1 cellular context compared by ENCODE assay signal in the genomic region with DNA sequence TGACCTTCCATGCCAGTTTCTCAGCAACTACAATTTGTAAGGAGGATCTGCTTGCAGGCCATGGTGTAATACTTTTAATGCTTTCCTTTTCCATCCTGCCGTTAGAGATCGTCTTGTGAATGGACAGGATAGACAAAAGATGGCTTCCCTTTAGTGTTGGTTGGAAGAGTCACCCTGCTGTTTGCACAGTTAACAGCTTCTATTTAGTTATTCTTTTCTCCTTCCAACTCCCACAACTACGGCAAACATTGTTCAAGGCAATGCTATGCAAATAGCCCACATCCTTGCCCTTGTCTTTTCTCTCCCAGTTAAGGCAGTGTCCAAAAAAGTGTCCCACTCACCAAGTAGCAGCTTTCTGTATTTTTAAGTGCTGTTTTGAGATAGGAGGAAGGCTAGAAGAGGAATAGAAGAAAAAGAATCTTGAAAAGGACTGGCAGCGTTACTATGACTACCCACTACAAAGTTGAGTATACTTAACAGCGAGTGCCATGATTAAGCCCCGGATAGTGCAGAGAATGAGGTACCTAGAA.
TF ChIP-seq lines count a peak whose summit lies in the region.

No MANE protein-coding gene starts in this region.

TF ChIP-seq in WTC11, 78 proteins besides CTCF, POLR2A, EP300 and RAD21 (continued from another document):
- TF ChIP-seq, protein P1, sequence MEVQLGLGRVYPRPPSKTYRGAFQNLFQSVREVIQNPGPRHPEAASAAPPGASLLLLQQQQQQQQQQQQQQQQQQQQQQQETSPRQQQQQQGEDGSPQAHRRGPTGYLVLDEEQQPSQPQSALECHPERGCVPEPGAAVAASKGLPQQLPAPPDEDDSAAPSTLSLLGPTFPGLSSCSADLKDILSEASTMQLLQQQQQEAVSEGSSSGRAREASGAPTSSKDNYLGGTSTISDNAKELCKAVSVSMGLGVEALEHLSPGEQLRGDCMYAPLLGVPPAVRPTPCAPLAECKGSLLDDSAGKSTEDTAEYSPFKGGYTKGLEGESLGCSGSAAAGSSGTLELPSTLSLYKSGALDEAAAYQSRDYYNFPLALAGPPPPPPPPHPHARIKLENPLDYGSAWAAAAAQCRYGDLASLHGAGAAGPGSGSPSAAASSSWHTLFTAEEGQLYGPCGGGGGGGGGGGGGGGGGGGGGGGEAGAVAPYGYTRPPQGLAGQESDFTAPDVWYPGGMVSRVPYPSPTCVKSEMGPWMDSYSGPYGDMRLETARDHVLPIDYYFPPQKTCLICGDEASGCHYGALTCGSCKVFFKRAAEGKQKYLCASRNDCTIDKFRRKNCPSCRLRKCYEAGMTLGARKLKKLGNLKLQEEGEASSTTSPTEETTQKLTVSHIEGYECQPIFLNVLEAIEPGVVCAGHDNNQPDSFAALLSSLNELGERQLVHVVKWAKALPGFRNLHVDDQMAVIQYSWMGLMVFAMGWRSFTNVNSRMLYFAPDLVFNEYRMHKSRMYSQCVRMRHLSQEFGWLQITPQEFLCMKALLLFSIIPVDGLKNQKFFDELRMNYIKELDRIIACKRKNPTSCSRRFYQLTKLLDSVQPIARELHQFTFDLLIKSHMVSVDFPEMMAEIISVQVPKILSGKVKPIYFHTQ (CRISPR knock-in tag; IDR thresholded peaks at IDR 0.05) = no peak
- no peak for TF ChIP-seq MXD4 (CRISPR knock-in tag; IDR thresholded peaks at IDR 0.05; ENCODE audit: borderline replicate concordance)
- TF ChIP-seq MYBL2 (CRISPR knock-in tag; IDR thresholded peaks at IDR 0.05) = no peak
- no peak for TF ChIP-seq ATF1 (CRISPR knock-in tag; IDR thresholded peaks at IDR 0.05)
- TF ChIP-seq, protein P2, sequence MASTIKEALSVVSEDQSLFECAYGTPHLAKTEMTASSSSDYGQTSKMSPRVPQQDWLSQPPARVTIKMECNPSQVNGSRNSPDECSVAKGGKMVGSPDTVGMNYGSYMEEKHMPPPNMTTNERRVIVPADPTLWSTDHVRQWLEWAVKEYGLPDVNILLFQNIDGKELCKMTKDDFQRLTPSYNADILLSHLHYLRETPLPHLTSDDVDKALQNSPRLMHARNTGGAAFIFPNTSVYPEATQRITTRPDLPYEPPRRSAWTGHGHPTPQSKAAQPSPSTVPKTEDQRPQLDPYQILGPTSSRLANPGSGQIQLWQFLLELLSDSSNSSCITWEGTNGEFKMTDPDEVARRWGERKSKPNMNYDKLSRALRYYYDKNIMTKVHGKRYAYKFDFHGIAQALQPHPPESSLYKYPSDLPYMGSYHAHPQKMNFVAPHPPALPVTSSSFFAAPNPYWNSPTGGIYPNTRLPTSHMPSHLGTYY (CRISPR knock-in tag; IDR thresholded peaks at IDR 0.05) = no peak
- no peak for TF ChIP-seq TEAD4 (CRISPR knock-in tag; IDR thresholded peaks at IDR 0.05)
- TF ChIP-seq ZNF121 (CRISPR knock-in tag; IDR thresholded peaks at IDR 0.05) = no peak
- TF ChIP-seq ELF4 (CRISPR knock-in tag; IDR thresholded peaks at IDR 0.05; ENCODE audit: low read depth) = no peak
- TF ChIP-seq, protein P3, sequence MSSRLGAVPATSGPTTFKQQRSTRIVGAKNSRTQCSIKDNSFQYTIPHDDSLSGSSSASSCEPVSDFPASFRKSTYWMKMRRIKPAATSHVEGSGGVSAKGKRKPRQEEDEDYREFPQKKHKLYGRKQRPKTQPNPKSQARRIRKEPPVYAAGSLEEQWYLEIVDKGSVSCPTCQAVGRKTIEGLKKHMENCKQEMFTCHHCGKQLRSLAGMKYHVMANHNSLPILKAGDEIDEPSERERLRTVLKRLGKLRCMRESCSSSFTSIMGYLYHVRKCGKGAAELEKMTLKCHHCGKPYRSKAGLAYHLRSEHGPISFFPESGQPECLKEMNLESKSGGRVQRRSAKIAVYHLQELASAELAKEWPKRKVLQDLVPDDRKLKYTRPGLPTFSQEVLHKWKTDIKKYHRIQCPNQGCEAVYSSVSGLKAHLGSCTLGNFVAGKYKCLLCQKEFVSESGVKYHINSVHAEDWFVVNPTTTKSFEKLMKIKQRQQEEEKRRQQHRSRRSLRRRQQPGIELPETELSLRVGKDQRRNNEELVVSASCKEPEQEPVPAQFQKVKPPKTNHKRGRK (CRISPR knock-in tag; IDR thresholded peaks at IDR 0.05; ENCODE audit: borderline replicate concordance) = no peak
